In genomic region chr1:119885903-119886783, GRCh38 we compare ENCODE assay signal across 9 cellular contexts. TPM values are rescaled to one million over a fixed set of nuclear protein-coding genes. Genes with fewer than 3 reads are reported as not detected.
A peak's percentile ranks its signal among the peaks of the same experiment; 100 is the strongest.
DNase-seq lines count a peak whose midpoint lies in the region; ATAC-seq and TF ChIP-seq lines count a peak whose summit lies in the region.
"Had no signal": no experiment of that assay in that cellular context is flagged by ENCODE, and none has a peak within 500 bp of the region (broad histone marks: within the 10 kb centered on the region; RNA-seq: fewer than 3 reads in every experiment).

No MANE protein-coding gene starts in this region.

- TF ChIP-seq POLR2A in Peyer's patch (IDR thresholded peaks at IDR 0.05): no peak

- no peaks in the 10 kb centered on the region for H3K36me3 Mint-ChIP-seq in activated T-helper 17 cell treated with anti-CD3 and anti-CD28 coated beads, Interleukin-2, amount 50 U/mL, for 72 hours (ENCODE audit: low read depth)

- H3K4me3 ChIP-seq in BJ (ENCODE audit: low read depth, low read length) (no peak overlapping the region), Peyer's patch (no peak overlapping the region)

- intact Hi-C loops in sciatic nerve (cut with DNase I): no loop called here

- no peak overlapping the region for H3K27ac Mint-ChIP-seq in activated T-helper 17 cell treated with anti-CD3 and anti-CD28 coated beads, Interleukin-2, amount 50 U/mL, for 72 hours

- DNase-seq in BJ (ENCODE audit: low read depth) (no peak), GM20000 (ENCODE audit: low spot score) (peak; percentile 67), Peyer's patch (peak; percentile 25 to 81 (median 68)), glomerular visceral epithelial cell (ENCODE audit: extremely low spot score) (peak; percentile 47), sciatic nerve (ENCODE audit: low spot score) (peak; percentile 67)

- POLR2A ChIA-PET in BJ (lab: Charles Lee): no interaction called here

- H3K27ac ChIP-seq in Peyer's patch: no peak overlapping the region

- H3K4me1 ChIP-seq in Peyer's patch: no peaks in the 10 kb centered on the region

- peaks cover 7% of the 10 kb centered on the region for H3K9me3 Mint-ChIP-seq in activated T-helper 17 cell treated with anti-CD3 and anti-CD28 coated beads, Interleukin-2, amount 50 U/mL, for 72 hours

- CTCF ChIA-PET in BJ (lab: Yijun Ruan, JAX): interaction anchor here (0.7 to 6.1 kb wide), 14 partner anchors 8 to 144 kb away, joined by 3 to 34 read pairs (median 4); partner anchors contain the start of gene ADAM30

- H3K27me3 ChIP-seq in BJ (ENCODE audit: control insufficient read depth, insufficient read depth, low read length): peaks cover 2% of the 10 kb centered on the region; the same call in 1 of the 2 replicates
- H3K27me3 ChIP-seq in Peyer's patch: no peaks in the 10 kb centered on the region

- H3K9me3 ChIP-seq in Peyer's patch: peaks cover 0 to 5% (median 0%) of the 10 kb centered on the region in 4 donors

- peak; percentile 74 for ATAC-seq in activated T-helper 17 cell treated with anti-CD3 and anti-CD28 coated beads, Interleukin-2, amount 50 U/mL, for 72 hours (replicated peaks)
- no peak for ATAC-seq in sciatic nerve
- no peak for ATAC-seq in GM21786 (IDR thresholded peaks at IDR 0.05; ENCODE audit: unreplicated experiment)
- no peak for ATAC-seq in GM21528 (IDR thresholded peaks at IDR 0.05; ENCODE audit: low FRiP score, unreplicated experiment)

- no peaks in the 10 kb centered on the region for H3K4me1 Mint-ChIP-seq in activated T-helper 17 cell treated with anti-CD3 and anti-CD28 coated beads, Interleukin-2, amount 50 U/mL, for 72 hours

- no peak overlapping the region for H3K4me3 Mint-ChIP-seq in activated T-helper 17 cell treated with anti-CD3 and anti-CD28 coated beads, Interleukin-2, amount 50 U/mL, for 72 hours

- H3K36me3 ChIP-seq in BJ (ENCODE audit: control insufficient read depth, insufficient read depth, low read length) (no peaks in the 10 kb centered on the region), Peyer's patch (no peaks in the 10 kb centered on the region)

- H3K27me3 Mint-ChIP-seq in activated T-helper 17 cell treated with anti-CD3 and anti-CD28 coated beads, Interleukin-2, amount 50 U/mL, for 72 hours: peaks cover 18% of the 10 kb centered on the region

- TF ChIP-seq CTCF in BJ (IDR thresholded peaks at IDR 0.05; ENCODE audit: insufficient read depth, low read depth, low read length): peak; percentile 78
- TF ChIP-seq CTCF in GM20000 (IDR thresholded peaks at IDR 0.05; ENCODE audit: extremely low read depth, missing control alignments): peak; percentile 72
- TF ChIP-seq CTCF in Peyer's patch (IDR thresholded peaks at IDR 0.05): peak in 5 of 6 experiments; percentile 43 to 71 (median 65)

RNA-seq across cellular contexts. Expression of gene ADAM30, which starts 10.2 kb away (rescaled TPM):
- not detected in 2 replicates for polyA plus RNA-seq in BJ (2011; rRNA removed)
- polyA minus RNA-seq in BJ (2011; rRNA and poly(A)+ RNA removed): not detected in 2 replicates
- not detected for total RNA-seq in Peyer's patch
- total RNA-seq in activated T-helper 17 cell treated with anti-CD3 and anti-CD28 coated beads, Interleukin-2, amount 50 U/mL, for 72 hours: not detected
- total RNA-seq in sciatic nerve: not detected
- total RNA-seq: skeletal muscle tissue had no signal
